ENCODE assay signal across 1 cellular context in genomic region chr9:127937383-127938297, GRCh38.
TF ChIP-seq lines count a peak whose summit lies in the region.

Gene DPM2 (minus strand): TSS chr9:127937854. CDS start chr9:127937820, 34 bp downstream.

TF ChIP-seq in K562, 482 proteins besides CTCF, POLR2A, EP300 and RAD21 (continued from another document and continues in another):
- TF ChIP-seq UBTF (IDR thresholded peaks at IDR 0.05; ENCODE audit: borderline replicate concordance in 1 of 2, low read depth in 2 of 2, low read length in 2 of 2) (no peak; a peak in 1 of 4 replicates), RREB1 (CRISPR knock-in tag; IDR thresholded peaks at IDR 0.05) (no peak), NKRF (IDR thresholded peaks at IDR 0.05; ENCODE audit: borderline replicate concordance) (peak; percentile 84), THAP12 (CRISPR knock-in tag; IDR thresholded peaks at IDR 0.05) (peak; percentile 49; the same call in 1 of the 2 replicates), PHF21A (IDR thresholded peaks at IDR 0.05; ENCODE audit: borderline replicate concordance, low read depth) (no peak), NR2C1 (IDR thresholded peaks at IDR 0.05) (no peak), NR2C1 (tag; IDR thresholded peaks at IDR 0.05) (peak; percentile 93), E2F5 (CRISPR knock-in tag; IDR thresholded peaks at IDR 0.05) (no peak), ZNF444 (CRISPR knock-in tag; IDR thresholded peaks at IDR 0.05) (no peak), ZNF695 (CRISPR knock-in tag; IDR thresholded peaks at IDR 0.05) (no peak), L3MBTL2 (IDR thresholded peaks at IDR 0.05) (0 out of 2 replicates have a peak, but pooled peaks have one; percentile 27), MBD1 (CRISPR knock-in tag; IDR thresholded peaks at IDR 0.05) (no peak), ZNF717 (CRISPR knock-in tag; IDR thresholded peaks at IDR 0.05) (no peak), TAF15 (IDR thresholded peaks at IDR 0.05; ENCODE audit: low read depth, low read length) (no peak), POLR2AphosphoS2 (IDR thresholded peaks at IDR 0.05; ENCODE audit: low read length) (peak; percentile 89; the same call in 1 of the 2 replicates), ZNF239 (CRISPR knock-in tag; IDR thresholded peaks at IDR 0.05) (no peak), ZNF764 (CRISPR knock-in tag; IDR thresholded peaks at IDR 0.05; ENCODE audit: low read depth) (no peak), ZNF282 (CRISPR knock-in tag; IDR thresholded peaks at IDR 0.05) (no peak), HNRNPLL (IDR thresholded peaks at IDR 0.05; ENCODE audit: low read depth, low read length, poor library complexity, severe bottlenecking) (no peak), THRA (IDR thresholded peaks at IDR 0.05) (no peak), CBX2 (IDR thresholded peaks at IDR 0.05; ENCODE audit: insufficient read depth, low read length, poor library complexity, severe bottlenecking) (no peak), NONO (IDR thresholded peaks at IDR 0.05; ENCODE audit: low read depth in 2 of 2, low read length in 1 of 2) (no peak), EHMT2 (IDR thresholded peaks at IDR 0.05) (no peak), FOSL1 (tag; conservative IDR thresholded peaks at IDR 0.05) (no peak), DLX4 (CRISPR knock-in tag; IDR thresholded peaks at IDR 0.05) (no peak), ZNF445 (CRISPR knock-in tag; IDR thresholded peaks at IDR 0.05; ENCODE audit: low read depth) (no peak), ATF2 (CRISPR knock-in tag; IDR thresholded peaks at IDR 0.05) (no peak), SREBF2 (CRISPR knock-in tag; IDR thresholded peaks at IDR 0.05) (no peak), CCNT2 (IDR thresholded peaks at IDR 0.05; ENCODE audit: borderline replicate concordance, extremely low read depth, insufficient read length, low read depth, low read length) (peak; percentile 33), GMEB1 (CRISPR knock-in tag; IDR thresholded peaks at IDR 0.05) (no peak), MCM5 (IDR thresholded peaks at IDR 0.05; ENCODE audit: low read depth) (no peak), MITF (IDR thresholded peaks at IDR 0.05) (no peak), SMARCA5 (IDR thresholded peaks at IDR 0.05) (peak; percentile 87), SIN3A (IDR thresholded peaks at IDR 0.05; ENCODE audit: borderline replicate concordance in 2 of 2, control insufficient read depth in 1 of 2, low read depth in 2 of 2, low read length in 2 of 2) (peak; percentile 40 to 81; a peak in 2 of 4 replicates), MTA2 (IDR thresholded peaks at IDR 0.05; ENCODE audit: low read depth) (no peak), RBFOX2 (IDR thresholded peaks at IDR 0.05; ENCODE audit: low read depth, low read length) (peak; percentile 91), POLR2AphosphoS5 (IDR thresholded peaks at IDR 0.05; ENCODE audit: control insufficient read depth, insufficient read depth, low read depth, low read length) (peak; percentile 69; the same call in 1 of the 2 replicates)
